ENCODE assay signal across 8 cellular contexts in the genomic region with DNA sequence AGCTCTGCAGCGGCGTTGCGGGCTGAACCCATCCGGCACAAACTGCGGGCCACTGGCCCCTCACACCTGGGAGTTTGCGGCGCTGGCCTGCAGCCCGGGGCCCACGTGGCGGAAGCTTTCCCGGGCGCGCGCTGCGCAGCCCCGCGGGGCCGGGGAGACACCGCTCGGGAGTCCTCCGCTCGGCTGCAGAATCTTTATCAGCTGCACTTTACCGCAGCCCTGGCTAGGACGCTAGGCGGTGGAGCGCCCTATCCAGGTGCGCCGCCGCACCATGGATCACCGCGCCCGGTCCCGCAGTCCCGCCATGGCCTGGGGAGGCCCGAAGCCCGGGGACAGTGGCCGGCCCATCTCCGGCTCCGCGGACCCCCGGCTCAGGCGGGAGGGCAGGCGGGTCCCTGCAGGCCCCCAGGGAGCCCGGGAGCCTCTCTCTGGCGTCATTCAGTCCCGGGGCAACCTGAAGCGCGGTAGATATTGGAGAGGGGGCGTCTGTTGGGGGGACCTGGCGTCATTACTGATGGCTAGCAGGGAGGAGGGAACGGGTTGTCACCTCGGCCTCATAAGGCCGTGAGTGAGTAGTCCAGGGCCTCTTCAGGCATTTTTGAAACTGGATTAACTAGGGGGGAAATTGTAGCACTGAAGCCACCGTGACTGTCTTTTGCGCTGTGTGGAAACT. TPM values are rescaled to one million over a fixed set of nuclear protein-coding genes. Genes with fewer than 3 reads are reported as not detected.
DNase-seq lines count a peak whose midpoint lies in the region; ATAC-seq and TF ChIP-seq lines count a peak whose summit lies in the region.

No MANE protein-coding gene starts in this region.

- H3K4me1 ChIP-seq in CD4-positive, alpha-beta memory T cell (ENCODE audit: insufficient read depth, low read length), result peaks cover 38% of the 10 kb centered on the region

- H3K27me3 ChIP-seq in CD4-positive, alpha-beta memory T cell (ENCODE audit: insufficient read depth, low read length), result peaks cover 67% of the 10 kb centered on the region

- peaks cover 18 to 52% (median 36%) of the 10 kb centered on the region in 4 donors for H3K4me1 Mint-ChIP-seq in CD4-positive, alpha-beta memory T cell
- peaks cover 61% of the 10 kb centered on the region for H3K4me1 Mint-ChIP-seq in dendritic cell treated with granulocyte-macrophage colony-stimulating factor and Interleukin-4, amounts not matched to agents 40 ng/mL and 50 ng/mL, for 4 days (ENCODE audit: low read depth)
- H3K4me1 Mint-ChIP-seq in natural killer cell, result peaks cover 42 to 56% of the 10 kb centered on the region in 2 donors

- peaks cover 60 to 73% of the 10 kb centered on the region in 2 donors for H3K27me3 Mint-ChIP-seq in CD4-positive, alpha-beta memory T cell
- peaks cover 78% of the 10 kb centered on the region for H3K27me3 Mint-ChIP-seq in dendritic cell treated with granulocyte-macrophage colony-stimulating factor and Interleukin-4, amounts not matched to agents 40 ng/mL and 50 ng/mL, for 4 days
- H3K27me3 Mint-ChIP-seq in natural killer cell (ENCODE audit: low read depth in 2 of 2), result peaks cover 76 to 80% of the 10 kb centered on the region in 2 donors

- POLR2A ChIA-PET in CD4-positive, alpha-beta memory T cell (lab: Charles Lee; ENCODE audit: partially characterized antibody), result no interaction called here

- H3K27ac Mint-ChIP-seq in CD4-positive, alpha-beta memory T cell, result no peak overlapping the region
- H3K27ac Mint-ChIP-seq in dendritic cell treated with granulocyte-macrophage colony-stimulating factor and Interleukin-4, amounts not matched to agents 40 ng/mL and 50 ng/mL, for 4 days, result no peak overlapping the region
- H3K27ac Mint-ChIP-seq in natural killer cell, result peak overlapping the region in 1 of 2 donors; percentile 52

- peak; percentile 49 to 68 (median 50) for ATAC-seq in natural killer cell
- ATAC-seq in HG03469 (IDR thresholded peaks at IDR 0.05; ENCODE audit: unreplicated experiment), result no peak
- no peak for ATAC-seq in HG02870 (IDR thresholded peaks at IDR 0.05; ENCODE audit: unreplicated experiment)

- no peaks in the 10 kb centered on the region for H3K9me3 ChIP-seq in CD4-positive, alpha-beta memory T cell (ENCODE audit: control insufficient read depth in 1 of 2, low read length in 2 of 2)

- intact Hi-C loops in CD4-positive, alpha-beta memory T cell (cut with micrococcal nuclease), result no loop called here
- intact Hi-C loops in dendritic cell treated with granulocyte-macrophage colony-stimulating factor and Interleukin-4, amounts not matched to agents 40 ng/mL and 50 ng/mL, for 4 days (cut with micrococcal nuclease), result no loop called here
- intact Hi-C loops in natural killer cell (cut with micrococcal nuclease), result loop anchor here (2.0 to 10.0 kb wide), 2 partner anchors 15 to 105 kb away; no protein-coding TSS in a partner anchor

- TF ChIP-seq CTCF in GM20000 (IDR thresholded peaks at IDR 0.05; ENCODE audit: extremely low read depth, missing control alignments) (no peak), natural killer cell (IDR thresholded peaks at IDR 0.05) (no peak)

- CTCF ChIA-PET in CD4-positive, alpha-beta memory T cell (lab: Charles Lee; ENCODE audit: partially characterized antibody), result no interaction called here

- peak in 1 of 5 donors; percentile 9 for DNase-seq in CD4-positive, alpha-beta memory T cell
- DNase-seq in GM20000 (ENCODE audit: low spot score) (peak; percentile 30), natural killer cell (no peak), GM19238 (ENCODE audit: insufficient read length, low spot score) (no peak), OCI-M1 (lab: John Stamatoyannopoulos, UW) (no peak)

- peak overlapping the region; percentile 3 to 83 (median 66) for H3K4me3 Mint-ChIP-seq in CD4-positive, alpha-beta memory T cell
- H3K4me3 Mint-ChIP-seq in dendritic cell treated with granulocyte-macrophage colony-stimulating factor and Interleukin-4, amounts not matched to agents 40 ng/mL and 50 ng/mL, for 4 days, result peak overlapping the region; percentile 55
- peak overlapping the region; percentile 84 for H3K4me3 Mint-ChIP-seq in natural killer cell

- no peaks in the 10 kb centered on the region for H3K36me3 Mint-ChIP-seq in CD4-positive, alpha-beta memory T cell
- H3K36me3 Mint-ChIP-seq in dendritic cell treated with granulocyte-macrophage colony-stimulating factor and Interleukin-4, amounts not matched to agents 40 ng/mL and 50 ng/mL, for 4 days (ENCODE audit: low read depth), result no peaks in the 10 kb centered on the region
- H3K36me3 Mint-ChIP-seq in natural killer cell, result peaks cover 6% of the 10 kb centered on the region

- no peak overlapping the region for H3K27ac ChIP-seq in CD4-positive, alpha-beta memory T cell (ENCODE audit: low read depth, low read length)

- H3K9me3 Mint-ChIP-seq in CD4-positive, alpha-beta memory T cell, result peaks cover 0 to 10% (median 0%) of the 10 kb centered on the region in 8 donors
- H3K9me3 Mint-ChIP-seq in dendritic cell treated with granulocyte-macrophage colony-stimulating factor and Interleukin-4, amounts not matched to agents 40 ng/mL and 50 ng/mL, for 4 days, result no peaks in the 10 kb centered on the region
- H3K9me3 Mint-ChIP-seq in natural killer cell, result no peaks in the 10 kb centered on the region

- peak overlapping the region in 1 of 2 donors; percentile 19 for H3K4me3 ChIP-seq in CD4-positive, alpha-beta memory T cell (ENCODE audit: low read length in 2 of 2)

- no peaks in the 10 kb centered on the region for H3K36me3 ChIP-seq in CD4-positive, alpha-beta memory T cell (ENCODE audit: insufficient read depth, low read length)

RNA-seq across cellular contexts. Expression of a gene that starts 5.7 kb away (rescaled TPM):
- not detected for total RNA-seq in CD4-positive, alpha-beta memory T cell
- polyA plus RNA-seq in CD4-positive, alpha-beta memory T cell, result not detected
- not detected for total RNA-seq in natural killer cell

RNA-seq across cellular contexts. Expression of a gene that starts 49.9 kb away (rescaled TPM):
- total RNA-seq in CD4-positive, alpha-beta memory T cell, result not detected
- polyA plus RNA-seq in CD4-positive, alpha-beta memory T cell, result not detected
- total RNA-seq in natural killer cell, result 1 to 10 TPM in 1 of 3 donors, under 1 TPM in 2; 0.47 to 1.4 (median 0.48) TPM

Comparison
In these comparisons a context has a peak if more than half of its experiments do, and no peak if none do; other contexts are left out.
1. ATAC-seq: peak in natural killer cell (3 of 3); none in HG03469 (single experiment) and HG02870 (single experiment).
2. Peak in every context shown above with its lines, with median percentiles within 50 percentile points of each other: H3K4me3 Mint-ChIP-seq.